16 cellular contexts compared by ENCODE assay signal in genomic region chr7:28044825-28045224, GRCh38.
DNase-seq lines count a peak whose midpoint lies in the region; ATAC-seq and TF ChIP-seq lines count a peak whose summit lies in the region.
"Had no signal": no experiment of that assay in that cellular context is flagged by ENCODE, and none has a peak within 500 bp of the region (broad histone marks: within the 10 kb centered on the region; RNA-seq: fewer than 3 reads in every experiment).

No MANE protein-coding gene starts in this region.

- H3K79me2 ChIP-seq in Loucy (ENCODE audit: insufficient read depth, low read length) (no peaks in the 10 kb centered on the region), neural progenitor cell (ENCODE audit: low read depth) (no peaks in the 10 kb centered on the region)

- peak; percentile 28 for DNase-seq in ELR (ENCODE audit: low read depth)
- peak; percentile 68 for DNase-seq in endodermal cell
- DNase-seq in neural progenitor cell (ENCODE audit: low spot score) = peak; percentile 27
- DNase-seq: BE2C; CD4-positive, alpha-beta memory T cell; Kasumi-1; MV-4-11; NCI-H1436 treated with DMSO at 0.1 percent for 48 hours; NCI-H2081 treated with DMSO at 0.1 percent for 48 hours; NCI-H226; NCI-H526; SHP77 had no signal

- H3K4me1 ChIP-seq in Loucy (ENCODE audit: insufficient read depth, low read length, poor library complexity, severe bottlenecking) = peaks cover 13% of the 10 kb centered on the region
- no peaks in the 10 kb centered on the region for H3K4me1 ChIP-seq in endodermal cell (ENCODE audit: control insufficient read depth, insufficient read depth, low read length)
- no peaks in the 10 kb centered on the region for H3K4me1 ChIP-seq in neural progenitor cell
- H3K4me1 ChIP-seq: BE2C had no signal

- H3K36me3 Mint-ChIP-seq in endodermal cell (ENCODE audit: low read depth) = peaks cover 2% of the 10 kb centered on the region
- H3K36me3 Mint-ChIP-seq in neural progenitor cell = no peaks in the 10 kb centered on the region

- H3K9me3 Mint-ChIP-seq in endodermal cell (no peaks in the 10 kb centered on the region), neural progenitor cell (no peaks in the 10 kb centered on the region)

- H3K27me3 Mint-ChIP-seq in endodermal cell (ENCODE audit: insufficient read depth) (no peaks in the 10 kb centered on the region), neural progenitor cell (ENCODE audit: insufficient read depth, low read depth) (peaks cover 2% of the 10 kb centered on the region)
- H3K27me3 Mint-ChIP-seq: CD4-positive, alpha-beta memory T cell had no signal

- H2AFZ ChIP-seq in Loucy (ENCODE audit: low read length) (no peak overlapping the region), neural progenitor cell (replicated peaks) (peak overlapping the region; percentile 13)

- H3K4me3 ChIP-seq in Loucy (ENCODE audit: low read length, poor library complexity, severe bottlenecking) = no peak overlapping the region
- H3K4me3 ChIP-seq in endodermal cell (ENCODE audit: low read length) = no peak overlapping the region
- no peak overlapping the region for H3K4me3 ChIP-seq in neural progenitor cell

- H3K36me3 ChIP-seq in Loucy (ENCODE audit: insufficient read depth, low read length) = no peaks in the 10 kb centered on the region
- H3K36me3 ChIP-seq in endodermal cell (ENCODE audit: control insufficient read depth, insufficient read depth, low read length) = no peaks in the 10 kb centered on the region
- H3K36me3 ChIP-seq in neural progenitor cell = no peaks in the 10 kb centered on the region

- H3K9me2 ChIP-seq in Loucy (replicated peaks; ENCODE audit: low read depth, low read length) = no peaks in the 10 kb centered on the region

- H3K4me2 ChIP-seq in Loucy (ENCODE audit: low read depth, low read length, poor library complexity, severe bottlenecking) = peak overlapping the region; percentile 7
- no peak overlapping the region for H3K4me2 ChIP-seq in neural progenitor cell

- no peaks in the 10 kb centered on the region for H3K9me3 ChIP-seq in Loucy (ENCODE audit: insufficient read depth, low read depth, low read length)
- no peaks in the 10 kb centered on the region for H3K9me3 ChIP-seq in endodermal cell (ENCODE audit: control insufficient read depth, low read length)
- H3K9me3 ChIP-seq in neural progenitor cell (ENCODE audit: low read depth) = no peaks in the 10 kb centered on the region
- H3K9me3 ChIP-seq: BE2C had no signal

- ATAC-seq in HG03439 (IDR thresholded peaks at IDR 0.05; ENCODE audit: unreplicated experiment) = no peak
- no peak for ATAC-seq in GM19023 (IDR thresholded peaks at IDR 0.05; ENCODE audit: unreplicated experiment)
- ATAC-seq in HG03045 (IDR thresholded peaks at IDR 0.05; ENCODE audit: unreplicated experiment) = no peak

- no peaks in the 10 kb centered on the region for H3K4me1 Mint-ChIP-seq in endodermal cell
- H3K4me1 Mint-ChIP-seq in neural progenitor cell = no peaks in the 10 kb centered on the region

- no peaks in the 10 kb centered on the region for H3K27me3 ChIP-seq in Loucy (ENCODE audit: insufficient read depth, low read length, poor library complexity, severe bottlenecking)
- no peaks in the 10 kb centered on the region for H3K27me3 ChIP-seq in endodermal cell (ENCODE audit: control insufficient read depth, insufficient read depth, low read length, poor library complexity, severe bottlenecking)
- no peaks in the 10 kb centered on the region for H3K27me3 ChIP-seq in neural progenitor cell
- H3K27me3 ChIP-seq: BE2C had no signal

- H4K20me1 ChIP-seq in Loucy (ENCODE audit: insufficient read depth, low read length, poor library complexity, severe bottlenecking) = no peaks in the 10 kb centered on the region
- H4K20me1 ChIP-seq in neural progenitor cell (ENCODE audit: low read depth) = no peaks in the 10 kb centered on the region

- H3K4me3 Mint-ChIP-seq in endodermal cell (no peak overlapping the region), neural progenitor cell (no peak overlapping the region)

- H3K27ac ChIP-seq in endodermal cell (ENCODE audit: low read depth, low read length) (no peak overlapping the region), neural progenitor cell (no peak overlapping the region)

- TF ChIP-seq CTCF in Loucy (conservative IDR thresholded peaks at IDR 0.05; ENCODE audit: low read length) = peak; percentile 54
- TF ChIP-seq CTCF in endodermal cell (conservative IDR thresholded peaks at IDR 0.05) = peak; percentile 39
- TF ChIP-seq CTCF in neural progenitor cell (IDR thresholded peaks at IDR 0.05) = peak; percentile 19

- no peaks in the 10 kb centered on the region for H3F3A ChIP-seq in Loucy (ENCODE audit: low read depth)
- H3F3A ChIP-seq in neural progenitor cell (ENCODE audit: low read depth) = no peaks in the 10 kb centered on the region

- no peak overlapping the region for H3K9ac ChIP-seq in Loucy (ENCODE audit: low read depth, low read length, poor library complexity, severe bottlenecking)
- no peak overlapping the region for H3K9ac ChIP-seq in endodermal cell (ENCODE audit: extremely low read depth, low read length, poor library complexity, severe bottlenecking)
- H3K9ac ChIP-seq in neural progenitor cell = no peak overlapping the region

- H3K27ac Mint-ChIP-seq in endodermal cell (no peak overlapping the region), neural progenitor cell (no peak overlapping the region)
- H3K27ac Mint-ChIP-seq: CD4-positive, alpha-beta memory T cell had no signal
